In the genomic region with DNA sequence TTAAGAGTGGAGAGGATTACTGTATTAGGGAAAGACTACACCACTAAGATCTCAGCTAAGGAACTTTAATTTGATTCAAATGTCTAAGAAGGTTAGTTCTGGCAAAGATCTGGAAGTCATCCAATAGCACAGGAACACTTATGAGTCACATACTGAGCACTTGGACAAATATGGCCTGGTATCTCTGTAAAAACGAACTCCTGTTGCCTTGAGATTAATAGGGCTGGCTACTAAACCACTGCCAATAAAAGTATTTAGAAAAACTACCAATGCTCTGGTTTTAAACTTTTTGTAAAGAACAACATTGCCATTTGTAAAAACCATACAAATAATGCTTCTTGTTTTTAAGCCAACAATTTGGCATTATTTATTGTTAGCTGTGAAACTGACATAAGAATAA, we compare ENCODE assay signal across 1 cellular context.
TF ChIP-seq lines count a peak whose summit lies in the region.

No MANE protein-coding gene starts in this region.

TF ChIP-seq in SK-N-SH treated with all-trans-retinoic acid at 6 μM for 48 hours, 23 proteins besides CTCF, POLR2A, EP300 and RAD21 (continued from another document):
- TF ChIP-seq TCF4 (CRISPR knock-in tag; IDR thresholded peaks at IDR 0.05; ENCODE audit: borderline replicate concordance) (no peak), CSDC2 (CRISPR knock-in tag; IDR thresholded peaks at IDR 0.05) (0 out of 2 replicates have a peak, but pooled peaks have one; percentile 42)
